In the genomic region with DNA sequence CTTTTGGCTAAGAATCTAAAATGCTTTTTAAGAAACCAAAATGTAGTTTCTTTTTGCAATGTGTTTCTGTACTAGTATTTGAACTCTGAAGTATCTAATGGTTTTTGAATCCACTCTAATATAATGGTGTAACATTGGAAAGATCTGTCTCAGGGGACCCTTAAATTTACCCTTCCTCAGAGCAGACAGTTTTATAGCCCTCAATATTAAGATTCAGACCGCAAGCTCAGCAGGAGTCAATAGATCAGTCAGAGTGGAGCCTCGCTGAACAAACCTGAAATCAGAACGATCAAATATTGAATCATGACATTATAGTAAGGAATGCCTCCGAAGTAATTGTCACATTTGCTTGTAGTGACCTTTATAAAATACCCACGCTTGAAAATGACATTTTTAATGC, we compare ENCODE assay signal across 1 cellular context.
TF ChIP-seq lines count a peak whose summit lies in the region.

No MANE protein-coding gene starts in this region.

TF ChIP-seq in HEK293, 187 proteins besides CTCF, POLR2A, EP300 and RAD21 (continued from another document):
- no peak for TF ChIP-seq PRDM2 (tag by site-specific recombination; IDR thresholded peaks at IDR 0.05; ENCODE audit: borderline replicate concordance)
- TF ChIP-seq ZNF280C (tag by site-specific recombination; IDR thresholded peaks at IDR 0.05) = no peak
- no peak for TF ChIP-seq ZFP41 (tag by site-specific recombination; IDR thresholded peaks at IDR 0.05; ENCODE audit: borderline replicate concordance)
- peak; percentile 72 for TF ChIP-seq ZEB2 (tag by site-specific recombination; IDR thresholded peaks at IDR 0.05)
- TF ChIP-seq OSR2 (tag by site-specific recombination; IDR thresholded peaks at IDR 0.05) = peak; percentile 82
- TF ChIP-seq GLI4 (tag by site-specific recombination; IDR thresholded peaks at IDR 0.05) = no peak
- TF ChIP-seq ZNF561 (tag by site-specific recombination; IDR thresholded peaks at IDR 0.05; ENCODE audit: borderline replicate concordance) = no peak
- 0 out of 2 replicates have a peak, but pooled peaks have one; percentile 15 for TF ChIP-seq ZBTB21 (tag by site-specific recombination; IDR thresholded peaks at IDR 0.05)
- TF ChIP-seq KLF10 (tag by site-specific recombination; IDR thresholded peaks at IDR 0.05) = peak; percentile 57
- TF ChIP-seq ZNF585B (tag by site-specific recombination; IDR thresholded peaks at IDR 0.05) = no peak
- no peak for TF ChIP-seq ZNF433 (tag by site-specific recombination; IDR thresholded peaks at IDR 0.05; ENCODE audit: low read depth)
- TF ChIP-seq ZNF394 (tag by site-specific recombination; IDR thresholded peaks at IDR 0.05; ENCODE audit: borderline replicate concordance) = peak; percentile 32; the same call in 1 of the 2 replicates
- TF ChIP-seq, protein P1, sequence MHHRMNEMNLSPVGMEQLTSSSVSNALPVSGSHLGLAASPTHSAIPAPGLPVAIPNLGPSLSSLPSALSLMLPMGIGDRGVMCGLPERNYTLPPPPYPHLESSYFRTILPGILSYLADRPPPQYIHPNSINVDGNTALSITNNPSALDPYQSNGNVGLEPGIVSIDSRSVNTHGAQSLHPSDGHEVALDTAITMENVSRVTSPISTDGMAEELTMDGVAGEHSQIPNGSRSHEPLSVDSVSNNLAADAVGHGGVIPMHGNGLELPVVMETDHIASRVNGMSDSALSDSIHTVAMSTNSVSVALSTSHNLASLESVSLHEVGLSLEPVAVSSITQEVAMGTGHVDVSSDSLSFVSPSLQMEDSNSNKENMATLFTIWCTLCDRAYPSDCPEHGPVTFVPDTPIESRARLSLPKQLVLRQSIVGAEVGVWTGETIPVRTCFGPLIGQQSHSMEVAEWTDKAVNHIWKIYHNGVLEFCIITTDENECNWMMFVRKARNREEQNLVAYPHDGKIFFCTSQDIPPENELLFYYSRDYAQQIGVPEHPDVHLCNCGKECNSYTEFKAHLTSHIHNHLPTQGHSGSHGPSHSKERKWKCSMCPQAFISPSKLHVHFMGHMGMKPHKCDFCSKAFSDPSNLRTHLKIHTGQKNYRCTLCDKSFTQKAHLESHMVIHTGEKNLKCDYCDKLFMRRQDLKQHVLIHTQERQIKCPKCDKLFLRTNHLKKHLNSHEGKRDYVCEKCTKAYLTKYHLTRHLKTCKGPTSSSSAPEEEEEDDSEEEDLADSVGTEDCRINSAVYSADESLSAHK (tag by site-specific recombination; IDR thresholded peaks at IDR 0.05) = peak; percentile 92
- peak; percentile 68 for TF ChIP-seq ZNF629 (tag by site-specific recombination; IDR thresholded peaks at IDR 0.05)
- TF ChIP-seq FEZF1 (tag by site-specific recombination; IDR thresholded peaks at IDR 0.05) = peak; percentile 87
- TF ChIP-seq SETDB1 (IDR thresholded peaks at IDR 0.05; ENCODE audit: insufficient read length, low read length) = no peak
- TF ChIP-seq ZNF2 (tag by site-specific recombination; IDR thresholded peaks at IDR 0.05) = 0 out of 2 replicates have a peak, but pooled peaks have one; percentile 11
- TF ChIP-seq ZNF843 (tag by site-specific recombination; IDR thresholded peaks at IDR 0.05) = peak; percentile 96
- no peak for TF ChIP-seq ZSCAN23 (tag by site-specific recombination; IDR thresholded peaks at IDR 0.05)
- TF ChIP-seq ZBTB17 (tag by site-specific recombination; IDR thresholded peaks at IDR 0.05) = peak; percentile 66
- TF ChIP-seq ZNF596 (tag by site-specific recombination; IDR thresholded peaks at IDR 0.05) = 0 out of 2 replicates have a peak, but pooled peaks have one; percentile 39
- TF ChIP-seq ZNF132 (tag by site-specific recombination; IDR thresholded peaks at IDR 0.05; ENCODE audit: borderline replicate concordance) = no peak
